In genomic region chr1:37130221-37130948, GRCh38 we compare ENCODE assay signal across 24 cellular contexts.
"Had no signal": no experiment of that assay in that cellular context is flagged by ENCODE, and none has a peak within 500 bp of the region (broad histone marks: within the 10 kb centered on the region; RNA-seq: fewer than 3 reads in every experiment).

No MANE protein-coding gene starts in this region.

- H3K4me3 ChIP-seq: ascending aorta, cardiac muscle cell, Peyer's patch had no signal

- H3K4me3 Mint-ChIP-seq: activated CD4-positive, alpha-beta T cell treated with anti-CD3 and anti-CD28 coated beads, Interleukin-2, amount 10 ng/mL, durations not matched to agents 24 days and 14 days; activated CD8-positive, alpha-beta T cell treated with anti-CD3 and anti-CD28 coated beads, Interleukin-2, amount 10 ng/mL, durations not matched to agents 7 days and 5 days; activated naive CD4-positive, alpha-beta T cell treated with anti-CD3 and anti-CD28 coated beads, Interleukin-2, amount 50 U/mL, for 24 hours; activated naive CD8-positive, alpha-beta T cell treated with anti-CD3 and anti-CD28 coated beads, Interleukin-2, amount 10 ng/mL, durations not matched to agents 7 days and 5 days; activated T-cell treated with anti-CD3 and anti-CD28 coated beads, Interleukin-2, amount 50 U/mL, for 24 hours; T-helper 2 cell treated with Interferon-gamma antibody and Interleukin-4, amounts not matched to agents 5 μg/mL and 100 μg/mL, for 36 hours had no signal

- H3K4me1 ChIP-seq: ascending aorta, Peyer's patch had no signal

- H3K27ac ChIP-seq: ascending aorta, cardiac muscle cell, Peyer's patch had no signal

- H3K27me3 ChIP-seq: ascending aorta, Peyer's patch had no signal

- H3K4me1 Mint-ChIP-seq: activated CD4-positive, alpha-beta T cell treated with anti-CD3 and anti-CD28 coated beads, Interleukin-2, amount 10 ng/mL, durations not matched to agents 24 days and 14 days; activated naive CD4-positive, alpha-beta T cell treated with anti-CD3 and anti-CD28 coated beads, Interleukin-2, amount 50 U/mL, for 24 hours; activated naive CD8-positive, alpha-beta T cell treated with anti-CD3 and anti-CD28 coated beads, Interleukin-2, amount 10 ng/mL, durations not matched to agents 7 days and 5 days had no signal

- H3K36me3 Mint-ChIP-seq: activated naive CD4-positive, alpha-beta T cell treated with anti-CD3 and anti-CD28 coated beads, Interleukin-2, amount 50 U/mL, for 24 hours; activated naive CD8-positive, alpha-beta T cell treated with anti-CD3 and anti-CD28 coated beads, Interleukin-2, amount 10 ng/mL, durations not matched to agents 7 days and 5 days had no signal

- H3K9me3 Mint-ChIP-seq: activated CD4-positive, alpha-beta T cell treated with anti-CD3 and anti-CD28 coated beads, Interleukin-2, amount 10 ng/mL, durations not matched to agents 24 days and 14 days; activated naive CD4-positive, alpha-beta T cell treated with anti-CD3 and anti-CD28 coated beads, Interleukin-2, amount 50 U/mL, for 24 hours; activated naive CD8-positive, alpha-beta T cell treated with anti-CD3 and anti-CD28 coated beads, Interleukin-2, amount 10 ng/mL, durations not matched to agents 7 days and 5 days; activated T-cell treated with anti-CD3 and anti-CD28 coated beads, Interleukin-2, amount 50 U/mL, for 24 hours; activated T-helper 2 cell treated with anti-CD3 and anti-CD28 coated beads, Interferon-gamma antibody, Interleukin-2, Interleukin-4, amounts not matched to agents 10 μg/mL and 5 μg/mL and 100 μg/mL, durations not matched to agents 14 hours and 24 hours and 36 hours; T-helper 2 cell treated with Interferon-gamma antibody and Interleukin-4, amounts not matched to agents 5 μg/mL and 100 μg/mL, for 36 hours had no signal

- H3K27ac Mint-ChIP-seq: activated CD4-positive, alpha-beta T cell treated with anti-CD3 and anti-CD28 coated beads, Interleukin-2, amount 10 ng/mL, durations not matched to agents 24 days and 14 days; activated CD8-positive, alpha-beta T cell treated with anti-CD3 and anti-CD28 coated beads, Interleukin-2, amount 10 ng/mL, durations not matched to agents 7 days and 5 days; activated naive CD4-positive, alpha-beta T cell treated with anti-CD3 and anti-CD28 coated beads, Interleukin-2, amount 50 U/mL, for 24 hours; activated naive CD8-positive, alpha-beta T cell treated with anti-CD3 and anti-CD28 coated beads, Interleukin-2, amount 10 ng/mL, durations not matched to agents 7 days and 5 days; activated T-cell treated with anti-CD3 and anti-CD28 coated beads, Interleukin-2, amount 50 U/mL, for 24 hours; activated T-helper 2 cell treated with anti-CD3 and anti-CD28 coated beads, Interferon-gamma antibody, Interleukin-2, Interleukin-4, amounts not matched to agents 10 μg/mL and 5 μg/mL and 100 μg/mL, durations not matched to agents 14 hours and 24 hours and 36 hours; T-helper 2 cell treated with Interferon-gamma antibody and Interleukin-4, amounts not matched to agents 5 μg/mL and 100 μg/mL, for 36 hours had no signal

- DNase-seq: activated CD4-positive, alpha-beta T cell treated with anti-CD3 and anti-CD28 coated beads, Interleukin-2, amount 10 ng/mL, durations not matched to agents 24 days and 14 days; activated CD4-positive, alpha-beta T cell treated with anti-CD3 and anti-CD28 coated beads, Interleukin-2, amount 50 U/mL, for 4 hours; activated CD8-positive, alpha-beta T cell treated with anti-CD3 and anti-CD28 coated beads, Interleukin-2, amount 10 ng/mL, durations not matched to agents 7 days and 5 days; activated gamma-delta T cell; activated naive CD4-positive, alpha-beta T cell treated with Interleukin-2 at 50 U/mL for 16 hours; activated naive CD8-positive, alpha-beta T cell treated with anti-CD3 and anti-CD28 coated beads, Interleukin-2, amount 10 ng/mL, durations not matched to agents 7 days and 5 days; activated T-cell treated with anti-CD3 and anti-CD28 coated beads, Interleukin-2, amount 50 U/mL, for 24 hours; NCI-H1092 treated with DMSO at 0.1 percent for 48 hours; NCI-H1417; NCI-H146; NCI-H187; NCI-H2081; NCI-H226; NCI-H446 treated with DMSO at 0.1 percent for 48 hours; NCI-H524 treated with DMSO at 0.1 percent for 48 hours; PC-3; Peyer's patch; RPMI8226 had no signal

- ATAC-seq: activated CD8-positive, alpha-beta T cell treated with anti-CD3 and anti-CD28 coated beads, Interleukin-2, amount 10 ng/mL, durations not matched to agents 7 days and 5 days; PC-3; Right ventricle myocardium inferior had no signal

- H3K36me3 ChIP-seq: ascending aorta, cardiac muscle cell, Peyer's patch had no signal

- H3K27me3 Mint-ChIP-seq: activated CD4-positive, alpha-beta T cell treated with anti-CD3 and anti-CD28 coated beads, Interleukin-2, amount 10 ng/mL, durations not matched to agents 24 days and 14 days had no signal

- H3K9me3 ChIP-seq: ascending aorta, Peyer's patch had no signal
